1 cellular context compared by ENCODE assay signal in the genomic region with DNA sequence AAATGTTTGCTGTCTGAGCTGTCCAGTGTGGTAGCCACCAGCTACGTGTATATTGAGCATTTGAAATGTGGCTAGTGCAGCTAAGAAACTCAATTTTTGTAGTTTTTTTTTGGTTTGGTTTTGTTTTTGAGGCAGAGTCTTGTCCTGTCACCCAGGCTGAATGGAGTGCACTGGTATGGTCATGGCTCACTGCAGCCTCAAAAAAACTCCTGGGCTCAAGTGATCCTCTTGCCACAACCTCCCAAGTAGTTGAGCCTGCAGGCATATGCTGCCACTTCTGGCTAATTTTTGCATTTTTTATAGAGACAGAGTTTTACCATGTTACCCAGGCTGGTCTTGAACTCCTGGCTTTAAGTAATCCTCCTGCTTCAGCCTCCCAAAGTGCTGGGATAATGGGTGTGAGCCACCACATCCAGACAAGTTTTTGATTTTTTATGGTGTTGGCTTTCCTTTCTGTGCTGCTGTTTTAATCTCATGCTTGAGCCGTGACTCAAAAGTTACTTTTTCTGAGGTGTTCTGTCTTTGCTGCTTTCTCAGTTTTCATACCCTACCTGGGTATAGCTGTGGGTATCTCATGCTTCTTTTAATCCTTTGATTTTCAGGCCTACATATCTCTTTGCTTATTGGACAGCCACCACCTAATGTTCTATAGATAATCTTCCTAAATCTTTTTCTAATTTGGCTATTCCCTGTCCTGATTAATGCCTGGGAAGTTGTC.
TF ChIP-seq lines count a peak whose summit lies in the region.

No MANE protein-coding gene starts in this region.

TF ChIP-seq in HepG2, 621 proteins besides CTCF, POLR2A, EP300 and RAD21 (continued from another document):
- no peak for TF ChIP-seq SMAD9 (CRISPR knock-in tag; IDR thresholded peaks at IDR 0.05)
- no peak for TF ChIP-seq ZNF143 (CRISPR knock-in tag; IDR thresholded peaks at IDR 0.05)
- TF ChIP-seq, protein P1, sequence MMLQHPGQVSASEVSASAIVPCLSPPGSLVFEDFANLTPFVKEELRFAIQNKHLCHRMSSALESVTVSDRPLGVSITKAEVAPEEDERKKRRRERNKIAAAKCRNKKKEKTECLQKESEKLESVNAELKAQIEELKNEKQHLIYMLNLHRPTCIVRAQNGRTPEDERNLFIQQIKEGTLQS (CRISPR knock-in tag; IDR thresholded peaks at IDR 0.05), result no peak
- no peak for TF ChIP-seq SIN3A (IDR thresholded peaks at IDR 0.05; ENCODE audit: borderline replicate concordance, low read depth, low read length)
- no peak for TF ChIP-seq SALL1 (CRISPR knock-in tag; IDR thresholded peaks at IDR 0.05)
- TF ChIP-seq, protein P2, sequence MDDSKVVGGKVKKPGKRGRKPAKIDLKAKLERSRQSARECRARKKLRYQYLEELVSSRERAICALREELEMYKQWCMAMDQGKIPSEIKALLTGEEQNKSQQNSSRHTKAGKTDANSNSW (CRISPR knock-in tag; IDR thresholded peaks at IDR 0.05; ENCODE audit: borderline replicate concordance), result no peak
- no peak for TF ChIP-seq ARID2 (CRISPR knock-in tag; IDR thresholded peaks at IDR 0.05; ENCODE audit: borderline replicate concordance)
- no peak for TF ChIP-seq GABPB1 (CRISPR knock-in tag; IDR thresholded peaks at IDR 0.05)
- TF ChIP-seq, protein P3, sequence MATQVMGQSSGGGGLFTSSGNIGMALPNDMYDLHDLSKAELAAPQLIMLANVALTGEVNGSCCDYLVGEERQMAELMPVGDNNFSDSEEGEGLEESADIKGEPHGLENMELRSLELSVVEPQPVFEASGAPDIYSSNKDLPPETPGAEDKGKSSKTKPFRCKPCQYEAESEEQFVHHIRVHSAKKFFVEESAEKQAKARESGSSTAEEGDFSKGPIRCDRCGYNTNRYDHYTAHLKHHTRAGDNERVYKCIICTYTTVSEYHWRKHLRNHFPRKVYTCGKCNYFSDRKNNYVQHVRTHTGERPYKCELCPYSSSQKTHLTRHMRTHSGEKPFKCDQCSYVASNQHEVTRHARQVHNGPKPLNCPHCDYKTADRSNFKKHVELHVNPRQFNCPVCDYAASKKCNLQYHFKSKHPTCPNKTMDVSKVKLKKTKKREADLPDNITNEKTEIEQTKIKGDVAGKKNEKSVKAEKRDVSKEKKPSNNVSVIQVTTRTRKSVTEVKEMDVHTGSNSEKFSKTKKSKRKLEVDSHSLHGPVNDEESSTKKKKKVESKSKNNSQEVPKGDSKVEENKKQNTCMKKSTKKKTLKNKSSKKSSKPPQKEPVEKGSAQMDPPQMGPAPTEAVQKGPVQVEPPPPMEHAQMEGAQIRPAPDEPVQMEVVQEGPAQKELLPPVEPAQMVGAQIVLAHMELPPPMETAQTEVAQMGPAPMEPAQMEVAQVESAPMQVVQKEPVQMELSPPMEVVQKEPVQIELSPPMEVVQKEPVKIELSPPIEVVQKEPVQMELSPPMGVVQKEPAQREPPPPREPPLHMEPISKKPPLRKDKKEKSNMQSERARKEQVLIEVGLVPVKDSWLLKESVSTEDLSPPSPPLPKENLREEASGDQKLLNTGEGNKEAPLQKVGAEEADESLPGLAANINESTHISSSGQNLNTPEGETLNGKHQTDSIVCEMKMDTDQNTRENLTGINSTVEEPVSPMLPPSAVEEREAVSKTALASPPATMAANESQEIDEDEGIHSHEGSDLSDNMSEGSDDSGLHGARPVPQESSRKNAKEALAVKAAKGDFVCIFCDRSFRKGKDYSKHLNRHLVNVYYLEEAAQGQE (IDR thresholded peaks at IDR 0.05; ENCODE audit: borderline replicate concordance in 1 of 2, low read depth in 1 of 2, low read length in 2 of 2), result no peak
- TF ChIP-seq RFX1 (IDR thresholded peaks at IDR 0.05), result no peak
- TF ChIP-seq PHB2 (IDR thresholded peaks at IDR 0.05; ENCODE audit: partially characterized antibody), result no peak
- TF ChIP-seq ZNF549 (CRISPR knock-in tag; IDR thresholded peaks at IDR 0.05), result no peak
